ENCODE assay signal across 29 cellular contexts in the genomic region with DNA sequence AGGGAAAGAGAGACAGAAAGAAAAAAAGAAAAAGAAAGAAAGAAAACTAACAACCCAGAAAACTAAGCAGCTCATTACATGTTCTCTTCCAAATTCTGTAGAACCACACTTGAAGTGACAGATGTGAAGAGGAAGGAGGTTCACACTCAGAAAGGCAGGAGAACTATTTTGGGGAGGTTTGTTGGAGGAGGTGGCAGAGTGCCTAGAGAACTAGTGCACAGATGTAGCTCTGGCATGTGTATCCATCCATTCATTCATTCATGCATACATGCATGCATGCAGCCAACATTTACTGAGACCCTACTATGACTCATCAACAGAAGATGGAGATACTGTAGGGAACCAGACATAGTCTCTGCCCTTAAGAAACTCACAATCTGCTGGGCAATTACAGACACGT.
"Had no signal": no experiment of that assay in that cellular context is flagged by ENCODE, and none has a peak within 500 bp of the region (broad histone marks: within the 10 kb centered on the region; RNA-seq: fewer than 3 reads in every experiment).

No MANE protein-coding gene starts in this region.

- H3K36me3 Mint-ChIP-seq: activated CD4-positive, alpha-beta memory T cell treated with anti-CD3 and anti-CD28 coated beads for 36 hours; activated CD8-positive, alpha-beta memory T cell treated with anti-CD3 and anti-CD28 coated beads, Interleukin-2, amount 10 ng/mL, durations not matched to agents 7 days and 5 days; activated naive CD4-positive, alpha-beta T cell treated with anti-CD3 and anti-CD28 coated beads, Interleukin-2, amount 50 U/mL, for 24 hours; activated naive CD8-positive, alpha-beta T cell treated with anti-CD3 and anti-CD28 coated beads for 36 hours had no signal

- H3K4me1 Mint-ChIP-seq: activated CD4-positive, alpha-beta T cell treated with anti-CD3 and anti-CD28 coated beads for 36 hours; activated CD4-positive, alpha-beta T cell treated with anti-CD3 and anti-CD28 coated beads, Interleukin-2, amount 10 ng/mL, durations not matched to agents 24 days and 14 days; activated CD8-positive, alpha-beta memory T cell treated with anti-CD3 and anti-CD28 coated beads, Interleukin-2, amount 10 ng/mL, durations not matched to agents 7 days and 5 days; activated naive CD4-positive, alpha-beta T cell treated with anti-CD3 and anti-CD28 coated beads, Interleukin-2, amount 50 U/mL, for 24 hours; activated naive CD8-positive, alpha-beta T cell treated with anti-CD3 and anti-CD28 coated beads for 36 hours; activated naive CD8-positive, alpha-beta T cell treated with anti-CD3 and anti-CD28 coated beads, Interleukin-2, amount 50 U/mL, for 24 hours had no signal

- H3K4me3 Mint-ChIP-seq: activated CD4-positive, alpha-beta memory T cell treated with anti-CD3 and anti-CD28 coated beads for 36 hours; activated CD4-positive, alpha-beta T cell treated with anti-CD3 and anti-CD28 coated beads for 36 hours; activated CD4-positive, alpha-beta T cell treated with anti-CD3 and anti-CD28 coated beads, Interleukin-2, amount 10 ng/mL, durations not matched to agents 24 days and 14 days; activated CD8-positive, alpha-beta memory T cell treated with anti-CD3 and anti-CD28 coated beads, Interleukin-2, amount 10 ng/mL, durations not matched to agents 7 days and 5 days; activated CD8-positive, alpha-beta T cell treated with anti-CD3 and anti-CD28 coated beads, Interleukin-2, amount 10 ng/mL, durations not matched to agents 7 days and 5 days; activated naive CD4-positive, alpha-beta T cell treated with anti-CD3 and anti-CD28 coated beads for 36 hours; activated naive CD4-positive, alpha-beta T cell treated with anti-CD3 and anti-CD28 coated beads, Interleukin-2, amount 50 U/mL, for 24 hours; activated naive CD8-positive, alpha-beta T cell treated with anti-CD3 and anti-CD28 coated beads for 36 hours; activated naive CD8-positive, alpha-beta T cell treated with anti-CD3 and anti-CD28 coated beads, Interleukin-2, amount 50 U/mL, for 24 hours; activated T-helper 1 cell treated with anti-CD3 and anti-CD28 coated beads, Interleukin-12 subunit alpha, Interleukin-12 subunit beta, Interleukin-2, Interleukin-4 antibody, amounts not matched to agents 30 ng/mL and 10 ng/mL and 1 ng/mL, durations not matched to agents 14 hours and 24 hours and 36 hours had no signal

- H3K27ac Mint-ChIP-seq: activated CD4-positive, alpha-beta memory T cell treated with anti-CD3 and anti-CD28 coated beads for 36 hours; activated CD4-positive, alpha-beta T cell treated with anti-CD3 and anti-CD28 coated beads for 36 hours; activated CD4-positive, alpha-beta T cell treated with anti-CD3 and anti-CD28 coated beads, Interleukin-2, amount 10 ng/mL, durations not matched to agents 24 days and 14 days; activated CD8-positive, alpha-beta memory T cell treated with anti-CD3 and anti-CD28 coated beads, Interleukin-2, amount 10 ng/mL, durations not matched to agents 7 days and 5 days; activated CD8-positive, alpha-beta T cell treated with anti-CD3 and anti-CD28 coated beads, Interleukin-2, amount 10 ng/mL, durations not matched to agents 7 days and 5 days; activated naive CD4-positive, alpha-beta T cell treated with anti-CD3 and anti-CD28 coated beads for 36 hours; activated naive CD4-positive, alpha-beta T cell treated with anti-CD3 and anti-CD28 coated beads, Interleukin-2, amount 50 U/mL, for 24 hours; activated naive CD8-positive, alpha-beta T cell treated with anti-CD3 and anti-CD28 coated beads for 36 hours; activated naive CD8-positive, alpha-beta T cell treated with anti-CD3 and anti-CD28 coated beads, Interleukin-2, amount 50 U/mL, for 24 hours; activated T-helper 1 cell treated with anti-CD3 and anti-CD28 coated beads, Interleukin-12 subunit alpha, Interleukin-12 subunit beta, Interleukin-2, Interleukin-4 antibody, amounts not matched to agents 30 ng/mL and 10 ng/mL and 1 ng/mL, durations not matched to agents 14 hours and 24 hours and 36 hours; activated T-helper 2 cell treated with anti-CD3 and anti-CD28 coated beads, Interferon-gamma antibody, Interleukin-2, Interleukin-4, amounts not matched to agents 10 μg/mL and 5 μg/mL and 100 μg/mL, durations not matched to agents 14 hours and 24 hours and 36 hours had no signal

- H3K4me1 ChIP-seq: adrenal gland, body of pancreas, colonic mucosa had no signal

- H3K27ac ChIP-seq: adrenal gland, body of pancreas, colonic mucosa had no signal

- ATAC-seq: activated CD4-positive, alpha-beta T cell treated with anti-CD3 and anti-CD28 coated beads for 36 hours; activated CD8-positive, alpha-beta memory T cell treated with anti-CD3 and anti-CD28 coated beads, Interleukin-2, amount 10 ng/mL, durations not matched to agents 7 days and 5 days; activated CD8-positive, alpha-beta T cell treated with anti-CD3 and anti-CD28 coated beads, Interleukin-2, amount 10 ng/mL, durations not matched to agents 7 days and 5 days; activated naive CD8-positive, alpha-beta T cell treated with anti-CD3 and anti-CD28 coated beads, Interleukin-2, amount 50 U/mL, for 24 hours; body of pancreas; esophagus mucosa had no signal

- H3K36me3 ChIP-seq: adrenal gland, colonic mucosa had no signal

- H3K27me3 ChIP-seq: adrenal gland, body of pancreas, colonic mucosa had no signal

- DNase-seq: activated CD4-positive, alpha-beta memory T cell treated with anti-CD3 and anti-CD28 coated beads for 36 hours; activated CD4-positive, alpha-beta T cell treated with anti-CD3 and anti-CD28 coated beads for 36 hours; activated CD4-positive, alpha-beta T cell treated with anti-CD3 and anti-CD28 coated beads, Interleukin-2, amount 10 ng/mL, durations not matched to agents 24 days and 14 days; activated CD4-positive, CD25-positive, alpha-beta regulatory T cell; activated CD4-positive, CD25-positive, alpha-beta regulatory T cell treated with anti-CD3 and anti-CD28 coated beads, Interleukin-2, amount 50 U/mL, for 72 hours; activated CD8-positive, alpha-beta memory T cell treated with anti-CD3 and anti-CD28 coated beads, Interleukin-2, amount 10 ng/mL, durations not matched to agents 7 days and 5 days; activated CD8-positive, alpha-beta memory T cell treated with anti-CD3 and anti-CD28 coated beads, Interleukin-2, amount 50 U/mL, for 4 hours; activated CD8-positive, alpha-beta T cell treated with anti-CD3 and anti-CD28 coated beads, Interleukin-2, amount 10 ng/mL, durations not matched to agents 7 days and 5 days; activated effector memory CD4-positive, alpha-beta T cell treated with anti-CD3 and anti-CD28 coated beads, Interleukin-2, amount 50 U/mL, for 16 hours; activated naive CD4-positive, alpha-beta T cell treated with anti-CD3 and anti-CD28 coated beads for 36 hours; activated naive CD8-positive, alpha-beta T cell treated with anti-CD3 and anti-CD28 coated beads for 36 hours; activated naive CD8-positive, alpha-beta T cell treated with anti-CD3 and anti-CD28 coated beads, Interleukin-2, amount 50 U/mL, for 24 hours; activated T-cell treated with anti-CD3 and anti-CD28 coated beads, Interleukin-2, amount 50 U/mL, for 1 hour; activated T-cell treated with anti-CD3 and anti-CD28 coated beads, Interleukin-2, amount 50 U/mL, for 48 hours; adrenal gland; aorta; body of pancreas; caudate nucleus; colonic mucosa; effector CD8-positive, alpha-beta T cell; foreskin fibroblast; head of caudate nucleus; T-helper 2 cell had no signal

- H3K4me3 ChIP-seq: adrenal gland, body of pancreas, colonic mucosa had no signal

- H3K9me3 ChIP-seq: adrenal gland, body of pancreas, colonic mucosa had no signal

- H3K9me3 Mint-ChIP-seq: activated CD4-positive, alpha-beta memory T cell treated with anti-CD3 and anti-CD28 coated beads for 36 hours; activated CD4-positive, alpha-beta T cell treated with anti-CD3 and anti-CD28 coated beads, Interleukin-2, amount 10 ng/mL, durations not matched to agents 24 days and 14 days; activated naive CD4-positive, alpha-beta T cell treated with anti-CD3 and anti-CD28 coated beads for 36 hours; activated naive CD4-positive, alpha-beta T cell treated with anti-CD3 and anti-CD28 coated beads, Interleukin-2, amount 50 U/mL, for 24 hours; activated naive CD8-positive, alpha-beta T cell treated with anti-CD3 and anti-CD28 coated beads for 36 hours; activated naive CD8-positive, alpha-beta T cell treated with anti-CD3 and anti-CD28 coated beads, Interleukin-2, amount 50 U/mL, for 24 hours; activated T-helper 1 cell treated with anti-CD3 and anti-CD28 coated beads, Interleukin-12 subunit alpha, Interleukin-12 subunit beta, Interleukin-2, Interleukin-4 antibody, amounts not matched to agents 30 ng/mL and 10 ng/mL and 1 ng/mL, durations not matched to agents 14 hours and 24 hours and 36 hours; activated T-helper 2 cell treated with anti-CD3 and anti-CD28 coated beads, Interferon-gamma antibody, Interleukin-2, Interleukin-4, amounts not matched to agents 10 μg/mL and 5 μg/mL and 100 μg/mL, durations not matched to agents 14 hours and 24 hours and 36 hours had no signal

- FAIRE-seq: endometrium, frontal cortex had no signal

- H3K27me3 Mint-ChIP-seq: activated CD4-positive, alpha-beta memory T cell treated with anti-CD3 and anti-CD28 coated beads for 36 hours; activated naive CD8-positive, alpha-beta T cell treated with anti-CD3 and anti-CD28 coated beads, Interleukin-2, amount 50 U/mL, for 24 hours had no signal
